Comparison of ENCODE assay signal across 1 cellular context in genomic region chr12:50039151-50039835, GRCh38.
TF ChIP-seq lines count a peak whose summit lies in the region.

No MANE protein-coding gene starts in this region.

TF ChIP-seq in K562, 482 proteins besides CTCF, POLR2A, EP300 and RAD21 (continued from another document):
- no peak for TF ChIP-seq SMAD1 (IDR thresholded peaks at IDR 0.05; ENCODE audit: low read depth, low read length, partially characterized antibody)
- peak; percentile 68 for TF ChIP-seq ARID1B (IDR thresholded peaks at IDR 0.05)
- no peak for TF ChIP-seq FOXP4 (CRISPR knock-in tag; IDR thresholded peaks at IDR 0.05; ENCODE audit: borderline replicate concordance)
- TF ChIP-seq LARP7 (IDR thresholded peaks at IDR 0.05) = no peak
- TF ChIP-seq LCOR (CRISPR knock-in tag; IDR thresholded peaks at IDR 0.05) = 0 out of 2 replicates have a peak, but pooled peaks have one; percentile 42
- peak; percentile 88 for TF ChIP-seq GATA2 (CRISPR knock-in tag; IDR thresholded peaks at IDR 0.05)
- peak; percentile 73 for TF ChIP-seq KLF16 (IDR thresholded peaks at IDR 0.05)
- peak; percentile 94 for TF ChIP-seq SMC3 (conservative IDR thresholded peaks at IDR 0.05; ENCODE audit: insufficient read depth, low read depth, low read length)
- TF ChIP-seq GATAD2A (IDR thresholded peaks at IDR 0.05) = 0 out of 2 replicates have a peak, but pooled peaks have one; percentile 20
- TF ChIP-seq BHLHE40 (IDR thresholded peaks at IDR 0.05; ENCODE audit: low read length) = no peak
- no peak for TF ChIP-seq ZNF707 (CRISPR knock-in tag; conservative IDR thresholded peaks at IDR 0.05)
- TF ChIP-seq TFAP4 (CRISPR knock-in tag; IDR thresholded peaks at IDR 0.05; ENCODE audit: borderline replicate concordance) = peak; percentile 92
